1 cellular context compared by ENCODE assay signal in genomic region chr1:148757446-148757845, GRCh38. TPM values are rescaled to one million over a fixed set of nuclear protein-coding genes. Genes with fewer than 3 reads are reported as not detected.
"Had no signal": no experiment of that assay in that cellular context is flagged by ENCODE, and none has a peak within 500 bp of the region (broad histone marks: within the 10 kb centered on the region; RNA-seq: fewer than 3 reads in every experiment).

No MANE protein-coding gene starts in this region.

RNA-seq across cellular contexts. Expression of gene NUDT4B, which starts 8.9 kb away (rescaled TPM):
- total RNA-seq: MCF 10A had no signal
